9 cellular contexts compared by ENCODE assay signal in genomic region chr2:206004004-206004693, GRCh38.
DNase-seq lines count a peak whose midpoint lies in the region; ATAC-seq and TF ChIP-seq lines count a peak whose summit lies in the region.
"Had no signal": no experiment of that assay in that cellular context is flagged by ENCODE, and none has a peak within 500 bp of the region (broad histone marks: within the 10 kb centered on the region; RNA-seq: fewer than 3 reads in every experiment).

No MANE protein-coding gene starts in this region.

- H3K27ac Mint-ChIP-seq in CD14-positive monocyte: peak overlapping the region in 3 of 7 donors; percentile 8 to 62 (median 11)

- H3K4me3 Mint-ChIP-seq in CD14-positive monocyte: no peak overlapping the region
- H3K4me3 Mint-ChIP-seq: IgD-negative memory B cell had no signal

- DNase-seq in CD14-positive monocyte (ENCODE audit: low spot score): no peak
- peak in 2 of 3 donors; percentile 51 for DNase-seq in Peyer's patch
- peak; percentile 44 for DNase-seq in iPS DF 4.7 (ENCODE audit: extremely low read depth, low spot score)
- no peak for DNase-seq in CD1c-positive myeloid dendritic cell (ENCODE audit: extremely low spot score)
- no peak for DNase-seq in GM13976 (ENCODE audit: low spot score)
- no peak for DNase-seq in uterus
- no peak for DNase-seq in NCI-H2227 (lab: John Stamatoyannopoulos, UW; ENCODE audit: unreplicated experiment)

- peaks cover 0 to 65% (median 0%) of the 10 kb centered on the region in 3 donors for H3K36me3 ChIP-seq in Peyer's patch
- H3K36me3 ChIP-seq in uterus: no peaks in the 10 kb centered on the region

- in situ Hi-C loops in GM13976 (cut with MboI; ENCODE audit: low sequenced_read_pairs, unreplicated experiment): no loop called here

- no peak for TF ChIP-seq POLR2A in Peyer's patch (IDR thresholded peaks at IDR 0.05)
- TF ChIP-seq POLR2A in uterus (IDR thresholded peaks at IDR 0.05): no peak

- peaks cover under 1% of the 10 kb centered on the region for H3K4me1 Mint-ChIP-seq in CD14-positive monocyte
- H3K4me1 Mint-ChIP-seq: IgD-negative memory B cell had no signal

- H3K27ac ChIP-seq in Peyer's patch (no peak overlapping the region), uterus (no peak overlapping the region)

- TF ChIP-seq CTCF in CD14-positive monocyte (IDR thresholded peaks at IDR 0.05) (peak; percentile 11), Peyer's patch (IDR thresholded peaks at IDR 0.05) (peak in 4 of 6 experiments; percentile 21 to 64 (median 50)), GM13976 (IDR thresholded peaks at IDR 0.05; ENCODE audit: borderline replicate concordance, control extremely low read depth, extremely low read depth, insufficient read depth, missing control alignments) (no peak), uterus (IDR thresholded peaks at IDR 0.05) (no peak)

- no peaks in the 10 kb centered on the region for H3K27me3 ChIP-seq in Peyer's patch
- no peaks in the 10 kb centered on the region for H3K27me3 ChIP-seq in uterus

- no peak overlapping the region for H3K4me3 ChIP-seq in Peyer's patch
- H3K4me3 ChIP-seq in uterus: no peak overlapping the region

- intact Hi-C loops in CD14-positive monocyte (cut with micrococcal nuclease) (no loop called here), uterus (cut with DNase I; ENCODE audit: low total_unique reads) (no loop called here)

- ATAC-seq in GM21360 (IDR thresholded peaks at IDR 0.05; ENCODE audit: unreplicated experiment): peak; percentile 51

- H3K9me3 ChIP-seq in Peyer's patch: no peaks in the 10 kb centered on the region
- H3K9me3 ChIP-seq in uterus: no peaks in the 10 kb centered on the region

- H3K9me3 Mint-ChIP-seq in CD14-positive monocyte: no peaks in the 10 kb centered on the region
- H3K9me3 Mint-ChIP-seq: IgD-negative memory B cell had no signal

- peaks cover 74 to 77% of the 10 kb centered on the region in 2 donors for H3K36me3 Mint-ChIP-seq in CD14-positive monocyte

- H3K4me1 ChIP-seq in Peyer's patch (no peaks in the 10 kb centered on the region), uterus (no peaks in the 10 kb centered on the region)

- peaks cover 0 to 2% (median 0%) of the 10 kb centered on the region in 3 donors for H3K27me3 Mint-ChIP-seq in CD14-positive monocyte (ENCODE audit: low read depth in 3 of 3)
- H3K27me3 Mint-ChIP-seq: IgD-negative memory B cell had no signal

Comparison
In these comparisons a context has a peak if more than half of its experiments do, and no peak if none do; other contexts are left out.
1. DNase-seq: peak in Peyer's patch (2 of 3) and iPS DF 4.7 (single experiment); none in CD14-positive monocyte (single experiment), CD1c-positive myeloid dendritic cell (single experiment), GM13976 (single experiment), uterus (0 of 2) and NCI-H2227 (single experiment).
2. CTCF ChIP-seq: peak in CD14-positive monocyte (single experiment) and Peyer's patch (4 of 6); none in GM13976 (single experiment) and uterus (0 of 4).